23 cellular contexts compared by ENCODE assay signal in the genomic region with DNA sequence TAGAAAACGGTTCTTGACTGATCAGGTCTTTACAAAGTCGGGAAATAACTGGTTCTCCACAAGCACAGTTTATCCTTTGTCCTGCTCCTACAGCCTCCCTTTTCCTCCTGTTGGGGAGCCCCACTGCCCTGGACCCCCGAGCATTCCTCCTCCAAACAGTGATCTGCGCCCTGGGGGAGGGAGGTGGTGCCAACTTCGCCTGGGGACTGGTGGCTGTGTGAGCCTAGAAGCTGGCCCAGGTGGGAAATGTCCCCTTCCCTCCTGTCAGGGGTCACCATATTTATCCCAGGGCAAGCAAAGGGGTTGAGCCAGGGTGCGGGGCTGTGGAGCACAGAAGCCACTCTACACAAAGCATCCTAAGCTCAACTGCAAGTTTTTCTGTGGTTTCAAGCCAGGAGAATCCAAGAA. TPM values are rescaled to one million over a fixed set of nuclear protein-coding genes. Genes with fewer than 3 reads are reported as not detected.
DNase-seq lines count a peak whose midpoint lies in the region; ATAC-seq, FAIRE-seq and TF ChIP-seq lines count a peak whose summit lies in the region.
"Had no signal": no experiment of that assay in that cellular context is flagged by ENCODE, and none has a peak within 500 bp of the region (broad histone marks: within the 10 kb centered on the region; RNA-seq: fewer than 3 reads in every experiment).

No MANE protein-coding gene starts in this region.

- no peak for TF ChIP-seq RAD21 in HepG2 (CRISPR knock-in tag; IDR thresholded peaks at IDR 0.05)

- H3K27me3 ChIP-seq in HepG2 (ENCODE audit: control insufficient read depth in 1 of 2, insufficient read depth in 2 of 2, low read length in 2 of 2) (peaks cover 28 to 89% of the 10 kb centered on the region in 2 experiments), right lobe of liver (peaks cover 27 to 79% of the 10 kb centered on the region in 2 donors), Panc1 (ENCODE audit: control insufficient read depth, insufficient read depth, low read length) (no peaks in the 10 kb centered on the region; the same call in 1 of the 2 replicates), esophagus muscularis mucosa (peaks cover 14 to 100% (median 96%) of the 10 kb centered on the region in 4 donors), GM23248 (replicated peaks; ENCODE audit: insufficient read depth) (peaks cover 95% of the 10 kb centered on the region)
- H3K27me3 ChIP-seq: MG63 had no signal

- no peak for FAIRE-seq in HepG2 (lab: Jason Lieb, UNC)
- FAIRE-seq: D721Med had no signal

- H4K20me1 ChIP-seq in HepG2 (ENCODE audit: insufficient read depth, low read length) (no peaks in the 10 kb centered on the region), GM23248 (ENCODE audit: insufficient read depth) (no peaks in the 10 kb centered on the region)

- no peaks in the 10 kb centered on the region for H3K9me2 ChIP-seq in GM23248 (ENCODE audit: insufficient read depth)

- H3K27ac ChIP-seq in HepG2 (ENCODE audit: extremely low read length, insufficient read depth, low read length), result no peak overlapping the region
- no peak overlapping the region for H3K27ac ChIP-seq in right lobe of liver
- 0 out of 2 replicates have a peak overlapping the region, but pooled peaks have one; percentile 76 for H3K27ac ChIP-seq in Panc1 (ENCODE audit: low read length)
- no peak overlapping the region for H3K27ac ChIP-seq in esophagus muscularis mucosa (replicated peaks in 1 of 4)
- H3K27ac ChIP-seq in GM23248, result no peak overlapping the region
- H3K27ac ChIP-seq: PC-9, RWPE1 had no signal

- in situ Hi-C loops in HepG2 (cut with HindIII; ENCODE audit: extremely low pct_ligation_motif_present, low pct_unique_long_range_greater_than_20kb), result no loop called here
- in situ Hi-C loops in Panc1 (cut with HindIII; ENCODE audit: low pct_unique_long_range_greater_than_20kb, low sequenced_read_pairs), result no loop called here
- in situ Hi-C loops in GM23248 (cut with MboI), result loop anchor here (25.0 kb wide), 1 partner anchor 821 kb away; no protein-coding TSS in a partner anchor

- H3K4me2 ChIP-seq in HepG2 (ENCODE audit: low read depth, low read length), result no peak overlapping the region
- no peak overlapping the region for H3K4me2 ChIP-seq in GM23248 (ENCODE audit: unreplicated experiment)
- H3K4me2 ChIP-seq: PC-9 had no signal

- ATAC-seq in HepG2, result no peak
- no peak for ATAC-seq in right lobe of liver
- no peak for ATAC-seq in Panc1

- no peak for TF ChIP-seq CTCF in HepG2 (CRISPR knock-in tag; IDR thresholded peaks at IDR 0.05)
- no peak for TF ChIP-seq CTCF in right lobe of liver (IDR thresholded peaks at IDR 0.05)
- no peak for TF ChIP-seq CTCF in Panc1 (IDR thresholded peaks at IDR 0.05)
- TF ChIP-seq CTCF in esophagus muscularis mucosa (IDR thresholded peaks at IDR 0.05), result no peak

- TF ChIP-seq EP300 in HepG2 (IDR thresholded peaks at IDR 0.05; ENCODE audit: low read depth in 2 of 2, low read length in 2 of 2) (no peak), HepG2 (CRISPR knock-in tag; IDR thresholded peaks at IDR 0.05; ENCODE audit: borderline replicate concordance) (no peak), esophagus muscularis mucosa (IDR thresholded peaks at IDR 0.05) (no peak)

- H2AFZ ChIP-seq in HepG2 (ENCODE audit: low read length) (no peak overlapping the region), GM23248 (no peak overlapping the region)
- H2AFZ ChIP-seq: PC-9 had no signal

- no peak for TF ChIP-seq POLR2A in HepG2 (IDR thresholded peaks at IDR 0.05; ENCODE audit: insufficient read depth in 1 of 2, low read depth in 2 of 2, low read length in 2 of 2)
- TF ChIP-seq POLR2A in right lobe of liver (IDR thresholded peaks at IDR 0.05), result no peak
- no peak for TF ChIP-seq POLR2A in esophagus muscularis mucosa (IDR thresholded peaks at IDR 0.05; ENCODE audit: low read depth)

- POLR2A ChIA-PET in HepG2 (lab: Yijun Ruan, JAX), result no interaction called here
- POLR2A ChIA-PET in Panc1 (lab: Charles Lee), result interaction anchor here (0.6 kb wide), 1 partner anchor 107 kb away, joined by 4 read pairs; no protein-coding TSS in a partner anchor

- WGBS in HepG2 (ENCODE audit: low lambda C conversion rate), result 0% methylated on average over 5 of the region's 6 CpGs
- WGBS in right lobe of liver (ENCODE audit: insufficient coverage, low coverage, low lambda C conversion rate, missing lambda C conversion rate), result 0% methylated on average over 2 of the region's 6 CpGs
- 12% methylated on average over 6 of the region's 6 CpGs for WGBS in esophagus muscularis mucosa
- WGBS in GM23248 (ENCODE audit: low coverage in 1 of 2, low lambda C conversion rate in 2 of 2, missing lambda C conversion rate in 2 of 2), 2 experiments, result 4 to 5% methylated on average over 6 of the region's 6 CpGs

- no peaks in the 10 kb centered on the region for H3K36me3 ChIP-seq in HepG2 (replicated peaks in 1 of 2; ENCODE audit: control insufficient read depth in 1 of 2, insufficient read depth in 2 of 2, low read length in 2 of 2)
- H3K36me3 ChIP-seq in right lobe of liver, result no peaks in the 10 kb centered on the region
- 0 out of 2 replicates have a peak, but pooled peaks cover 3% of the 10 kb centered on the region for H3K36me3 ChIP-seq in Panc1 (ENCODE audit: control insufficient read depth, insufficient read depth, low read length)
- H3K36me3 ChIP-seq in esophagus muscularis mucosa, result no peaks in the 10 kb centered on the region
- no peaks in the 10 kb centered on the region for H3K36me3 ChIP-seq in GM23248 (ENCODE audit: low read depth)
- H3K36me3 ChIP-seq: MG63 had no signal

- no peak for DNase-seq in HepG2 (ENCODE audit: low spot score)
- no peak for DNase-seq in right lobe of liver
- DNase-seq in Panc1 (ENCODE audit: low read depth, low spot score), result no peak
- peak; percentile 53 for DNase-seq in esophagus muscularis mucosa (ENCODE audit: extremely low spot score)
- no peak for DNase-seq in NCI-H1694 (lab: John Stamatoyannopoulos, UW)
- DNase-seq in GM23248, result no peak
- no peak for DNase-seq in iPS-NIHi7 (ENCODE audit: extremely low spot score)
- DNase-seq: 8988T; ACHN; H9; KG1; MG63; NCI-H2029 treated with DMSO at 0.1 percent for 48 hours; NCI-H446 treated with DMSO at 0.1 percent for 48 hours; NK-92 treated with Interleukin-12 subunit alpha and Interleukin-12 subunit beta, amount 100 ng/mL, for 24 hours; PC-9; SHP77 had no signal

- no peak overlapping the region for H3K4me3 ChIP-seq in HepG2 (replicated peaks in 1 of 3; ENCODE audit: insufficient read depth in 1 of 3, low read depth in 2 of 3, low read length in 3 of 3)
- H3K4me3 ChIP-seq in right lobe of liver, result no peak overlapping the region
- H3K4me3 ChIP-seq in Panc1 (ENCODE audit: low read depth in 2 of 2, low read length in 2 of 2), result no peak overlapping the region
- no peak overlapping the region for H3K4me3 ChIP-seq in esophagus muscularis mucosa
- H3K4me3 ChIP-seq in GM23248, result no peak overlapping the region
- H3K4me3 ChIP-seq: MG63, PC-9 had no signal

- H3F3A ChIP-seq in GM23248 (ENCODE audit: insufficient read depth), result no peaks in the 10 kb centered on the region

- intact Hi-C loops in HepG2 (cut with micrococcal nuclease; ENCODE audit: unreplicated experiment) (no loop called here), right lobe of liver (cut with DNase I) (loop anchor here in 1 of 2 donors (10.0 kb wide), 1 partner anchor 244 kb away; no protein-coding TSS in a partner anchor), Panc1 (cut with micrococcal nuclease; ENCODE audit: unreplicated experiment) (no loop called here), esophagus muscularis mucosa (cut with DNase I) (no loop called here)

- H3K9me3 ChIP-seq in HepG2 (ENCODE audit: low read length) (no peaks in the 10 kb centered on the region), right lobe of liver (no peaks in the 10 kb centered on the region), Panc1 (ENCODE audit: control insufficient read depth, insufficient read depth, low read depth, low read length) (no peaks in the 10 kb centered on the region), esophagus muscularis mucosa (no peaks in the 10 kb centered on the region), GM23248 (ENCODE audit: low read depth) (no peaks in the 10 kb centered on the region)
- H3K9me3 ChIP-seq: MG63 had no signal

- H3K4me1 ChIP-seq in HepG2 (ENCODE audit: insufficient read depth, low read length) (peaks cover 57% of the 10 kb centered on the region), right lobe of liver (peaks cover 0 to 45% (median 9%) of the 10 kb centered on the region in 4 donors), Panc1 (ENCODE audit: control insufficient read depth, insufficient read depth, low read length) (peaks cover 27% of the 10 kb centered on the region), esophagus muscularis mucosa (peaks cover 27 to 65% (median 54%) of the 10 kb centered on the region in 4 donors), GM23248 (ENCODE audit: insufficient read depth) (no peaks in the 10 kb centered on the region)

- H3K79me2 ChIP-seq in HepG2 (ENCODE audit: insufficient read depth, low read length), result no peaks in the 10 kb centered on the region
- no peaks in the 10 kb centered on the region for H3K79me2 ChIP-seq in GM23248 (ENCODE audit: insufficient read depth)

- H3K9ac ChIP-seq in HepG2 (ENCODE audit: insufficient read depth, low read depth, low read length), result no peak overlapping the region
- H3K9ac ChIP-seq in GM23248, result no peak overlapping the region

- CTCF ChIA-PET in HepG2 (lab: Yijun Ruan, JAX; ENCODE audit: low intra/inter-chr PET ratio, low total read pairs) (no interaction called here), Panc1 (lab: Charles Lee) (interaction anchor here (1.2 kb wide), 1 partner anchor 98 kb away, joined by 5 read pairs; no protein-coding TSS in a partner anchor)

- BruUV-seq in HepG2 (replicated peaks; lab: Mats Ljungman, UMichigan) (no TSS peak), Panc1 (replicated peaks; lab: Mats Ljungman, UMichigan) (no TSS peak)

RNA-seq across cellular contexts. Expression of gene HMX3, which starts 5.2 kb away (rescaled TPM):
- total RNA-seq in HepG2 (2016; rRNA removed; fragmentation: Illumina TruSeq; extraction: Trizol), result not detected in 2 replicates
- not detected in 2 replicates for total RNA-seq in HepG2 (2016; cell fraction: cytosol; rRNA removed; fragmentation: Illumina TruSeq; extraction: Trizol; ENCODE audit: low read depth)
- total RNA-seq in HepG2 (2016; cell fraction: insoluble cytoplasmic fraction; rRNA removed; fragmentation: Illumina TruSeq; extraction: Trizol), result not detected in 2 replicates
- not detected in 2 replicates for total RNA-seq in HepG2 (2016; cell fraction: membrane; rRNA removed; fragmentation: Illumina TruSeq; extraction: Trizol)
- total RNA-seq in HepG2 (2016; cell fraction: nucleus; rRNA removed; fragmentation: Illumina TruSeq; extraction: Trizol), result not detected in 2 replicates
- polyA plus RNA-seq in HepG2 (2011; rRNA removed), result not detected in 2 replicates
- not detected in 2 replicates for polyA plus RNA-seq in HepG2 (2011; cell fraction: cytosol; rRNA removed)
- polyA plus RNA-seq in HepG2 (2011; cell fraction: nucleus; rRNA removed), result not detected in 2 replicates
- polyA plus RNA-seq in HepG2 (2012), result not detected in 2 replicates
- polyA plus RNA-seq in HepG2 (2016; cell fraction: cytosol; fragmentation: Illumina TruSeq; extraction: Trizol; ENCODE audit: low read depth), result not detected in 2 replicates
- polyA plus RNA-seq in HepG2 (2016; cell fraction: insoluble cytoplasmic fraction; fragmentation: Illumina TruSeq; extraction: Trizol; ENCODE audit: low read depth), result not detected in 2 replicates
- polyA plus RNA-seq in HepG2 (2016; cell fraction: membrane; fragmentation: Illumina TruSeq; extraction: Trizol; ENCODE audit: low read depth), result not detected in 2 replicates
- polyA plus RNA-seq in HepG2 (2016; cell fraction: nucleus; fragmentation: Illumina TruSeq; extraction: Trizol; ENCODE audit: insufficient read depth, low read depth), result not detected in 2 replicates
- not detected in 2 replicates for polyA minus RNA-seq in HepG2 (2011; rRNA and poly(A)+ RNA removed; ENCODE audit: low replicate concordance)
- polyA minus RNA-seq in HepG2 (2011; cell fraction: cytosol; rRNA and poly(A)+ RNA removed), result not detected in 2 replicates
- not detected in 2 replicates for polyA minus RNA-seq in HepG2 (2011; cell fraction: nucleus; rRNA and poly(A)+ RNA removed)
- total RNA-seq in right lobe of liver, result not detected
- total RNA-seq in Panc1 (2021; ENCODE audit: unreplicated experiment), result 15.2 TPM
- polyA plus RNA-seq in Panc1 (2012; ENCODE audit: insufficient read length), result 11.9 TPM
- total RNA-seq in esophagus muscularis mucosa, result not detected
- not detected in 2 replicates for total RNA-seq in GM23248 (2014; rRNA removed; shearing (Covaris generic))
- polyA plus RNA-seq in GM23248 (2016; fragmentation: Nextera tagmentation; extraction: Ambion mirVana), result not detected in 2 replicates
- total RNA-seq: G401, H9, HT1080, PC-9 had no signal
- polyA plus RNA-seq: BJ had no signal

RNA-seq across cellular contexts. Expression of gene HMX2, which starts 6.9 kb away (rescaled TPM):
- not detected in 2 replicates for total RNA-seq in HepG2 (2016; rRNA removed; fragmentation: Illumina TruSeq; extraction: Trizol)
- total RNA-seq in HepG2 (2016; cell fraction: cytosol; rRNA removed; fragmentation: Illumina TruSeq; extraction: Trizol; ENCODE audit: low read depth), result not detected in 2 replicates
- total RNA-seq in HepG2 (2016; cell fraction: insoluble cytoplasmic fraction; rRNA removed; fragmentation: Illumina TruSeq; extraction: Trizol), result not detected in 2 replicates
- not detected in 2 replicates for total RNA-seq in HepG2 (2016; cell fraction: membrane; rRNA removed; fragmentation: Illumina TruSeq; extraction: Trizol)
- not detected in 2 replicates for total RNA-seq in HepG2 (2016; cell fraction: nucleus; rRNA removed; fragmentation: Illumina TruSeq; extraction: Trizol)
- not detected in 2 replicates for polyA plus RNA-seq in HepG2 (2011; rRNA removed)
- polyA plus RNA-seq in HepG2 (2011; cell fraction: cytosol; rRNA removed), result 0.04 TPM in 1 of 2 replicates, not detected in the other
- not detected in 2 replicates for polyA plus RNA-seq in HepG2 (2011; cell fraction: nucleus; rRNA removed)
- polyA plus RNA-seq in HepG2 (2012), result not detected in 2 replicates
- not detected in 2 replicates for polyA plus RNA-seq in HepG2 (2016; cell fraction: cytosol; fragmentation: Illumina TruSeq; extraction: Trizol; ENCODE audit: low read depth)
- polyA plus RNA-seq in HepG2 (2016; cell fraction: insoluble cytoplasmic fraction; fragmentation: Illumina TruSeq; extraction: Trizol; ENCODE audit: low read depth), result not detected in 2 replicates
- polyA plus RNA-seq in HepG2 (2016; cell fraction: membrane; fragmentation: Illumina TruSeq; extraction: Trizol; ENCODE audit: low read depth), result not detected in 2 replicates
- not detected in 2 replicates for polyA plus RNA-seq in HepG2 (2016; cell fraction: nucleus; fragmentation: Illumina TruSeq; extraction: Trizol; ENCODE audit: insufficient read depth, low read depth)
- 0.14 TPM in 1 of 2 replicates, not detected in the other for polyA minus RNA-seq in HepG2 (2011; rRNA and poly(A)+ RNA removed; ENCODE audit: low replicate concordance)
- not detected in 2 replicates for polyA minus RNA-seq in HepG2 (2011; cell fraction: cytosol; rRNA and poly(A)+ RNA removed)
- not detected in 2 replicates for polyA minus RNA-seq in HepG2 (2011; cell fraction: nucleus; rRNA and poly(A)+ RNA removed)
- not detected for total RNA-seq in right lobe of liver
- 2.7 TPM for total RNA-seq in Panc1 (2021; ENCODE audit: unreplicated experiment)
- polyA plus RNA-seq in Panc1 (2012; ENCODE audit: insufficient read length), result 4.1 TPM
- not detected for total RNA-seq in esophagus muscularis mucosa
- total RNA-seq in GM23248 (2014; rRNA removed; shearing (Covaris generic)), result not detected in 2 replicates
- polyA plus RNA-seq in GM23248 (2016; fragmentation: Nextera tagmentation; extraction: Ambion mirVana), result not detected in 2 replicates
- total RNA-seq: G401, PC-9, SK-MEL-5 had no signal
- polyA plus RNA-seq: BJ had no signal

RNA-seq across cellular contexts. Expression of gene BUB3, which starts 13.2 kb away (rescaled TPM):
- total RNA-seq in HepG2 (2016; rRNA removed; fragmentation: Illumina TruSeq; extraction: Trizol) (174 and 230 TPM in 2 replicates), right lobe of liver (10 to 100 TPM; 24.1 to 50.9 (median 31.2) TPM), Panc1 (2021; ENCODE audit: unreplicated experiment) (237 TPM), esophagus muscularis mucosa (10 to 100 TPM; 67.9 to 90.1 (median 78.8) TPM)
- 42.5 and 51.9 TPM in 2 replicates for total RNA-seq in HepG2 (2016; cell fraction: cytosol; rRNA removed; fragmentation: Illumina TruSeq; extraction: Trizol; ENCODE audit: low read depth)
- 170 and 239 TPM in 2 replicates for total RNA-seq in HepG2 (2016; cell fraction: insoluble cytoplasmic fraction; rRNA removed; fragmentation: Illumina TruSeq; extraction: Trizol)
- 74.0 and 86.8 TPM in 2 replicates for total RNA-seq in HepG2 (2016; cell fraction: membrane; rRNA removed; fragmentation: Illumina TruSeq; extraction: Trizol)
- 91.7 and 115 TPM in 2 replicates for total RNA-seq in HepG2 (2016; cell fraction: nucleus; rRNA removed; fragmentation: Illumina TruSeq; extraction: Trizol)
- polyA plus RNA-seq in HepG2 (2011; rRNA removed) (184 and 188 TPM in 2 replicates), GM23248 (2016; fragmentation: Nextera tagmentation; extraction: Ambion mirVana) (154 and 158 TPM in 2 replicates)
- 121 and 143 TPM in 2 replicates for polyA plus RNA-seq in HepG2 (2011; cell fraction: cytosol; rRNA removed)
- 242 and 278 TPM in 2 replicates for polyA plus RNA-seq in HepG2 (2011; cell fraction: nucleus; rRNA removed)
- 109 and 119 TPM in 2 replicates for polyA plus RNA-seq in HepG2 (2012)
- 36.9 and 37.0 TPM in 2 replicates for polyA plus RNA-seq in HepG2 (2016; cell fraction: cytosol; fragmentation: Illumina TruSeq; extraction: Trizol; ENCODE audit: low read depth)
- polyA plus RNA-seq in HepG2 (2016; cell fraction: insoluble cytoplasmic fraction; fragmentation: Illumina TruSeq; extraction: Trizol; ENCODE audit: low read depth), result 215 and 216 TPM in 2 replicates
- polyA plus RNA-seq in HepG2 (2016; cell fraction: membrane; fragmentation: Illumina TruSeq; extraction: Trizol; ENCODE audit: low read depth), result 40.5 and 49.2 TPM in 2 replicates
- polyA plus RNA-seq in HepG2 (2016; cell fraction: nucleus; fragmentation: Illumina TruSeq; extraction: Trizol; ENCODE audit: insufficient read depth, low read depth), result 127 and 140 TPM in 2 replicates
- 444 and 777 TPM in 2 replicates for polyA minus RNA-seq in HepG2 (2011; rRNA and poly(A)+ RNA removed; ENCODE audit: low replicate concordance)
- 107 and 129 TPM in 2 replicates for polyA minus RNA-seq in HepG2 (2011; cell fraction: cytosol; rRNA and poly(A)+ RNA removed)
- polyA minus RNA-seq in HepG2 (2011; cell fraction: nucleus; rRNA and poly(A)+ RNA removed), result 163 and 164 TPM in 2 replicates
- polyA plus RNA-seq in Panc1 (2012; ENCODE audit: insufficient read length), result 189 TPM
- total RNA-seq in GM23248 (2014; rRNA removed; shearing (Covaris generic)), result 163 and 170 TPM in 2 replicates

Comparison
In these comparisons a context has a peak if more than half of its experiments do, and no peak if none do; other contexts are left out.
1. RNA of gene HMX3, which starts 5.2 kb away (total RNA-seq): 15.2 TPM in Panc1 (single experiment); not detected in HepG2, not detected in right lobe of liver, not detected in esophagus muscularis mucosa and not detected in GM23248; every median in the first group is over 10 times any median in the second.